ENCODE assay signal across 17 cellular contexts in the genomic region with DNA sequence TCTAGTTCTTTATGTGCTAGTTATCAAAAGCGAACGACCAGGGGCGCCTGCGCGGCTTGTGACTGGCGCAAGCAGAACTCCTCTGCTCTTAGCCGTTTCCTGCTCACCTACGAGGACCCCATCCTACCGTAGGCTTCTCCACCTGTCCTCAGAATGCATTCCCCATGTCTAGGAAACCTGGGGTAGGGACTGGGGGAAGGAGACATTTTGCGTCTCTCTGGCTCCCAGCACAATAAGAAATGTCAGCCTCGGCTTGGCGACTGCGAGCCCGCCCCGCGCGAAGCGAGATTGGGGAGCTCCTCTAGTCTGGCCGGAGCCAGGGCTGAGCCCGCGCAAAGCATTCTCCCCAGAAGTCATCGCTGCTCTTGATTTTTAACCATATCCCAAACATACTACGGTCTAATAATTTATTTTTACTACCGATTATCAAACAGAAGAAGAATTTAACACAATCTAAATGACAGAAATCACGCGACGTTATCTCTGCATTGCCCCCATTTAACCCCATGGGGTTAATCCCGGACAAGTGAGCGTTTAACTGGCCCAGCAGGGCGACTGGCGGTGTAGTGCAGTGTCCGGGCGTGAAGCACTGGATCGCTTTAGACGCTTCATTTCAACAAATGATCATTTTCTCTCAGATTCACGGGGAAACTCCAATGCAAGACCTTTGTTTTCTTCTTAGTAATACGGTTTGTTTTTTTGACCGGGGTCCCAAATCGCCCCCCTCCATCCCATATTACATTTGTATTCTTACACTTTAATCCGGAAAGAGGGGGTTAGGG. TPM values are rescaled to one million over a fixed set of nuclear protein-coding genes. Genes with fewer than 3 reads are reported as not detected.
DNase-seq lines count a peak whose midpoint lies in the region; FAIRE-seq and TF ChIP-seq lines count a peak whose summit lies in the region.
"Had no signal": no experiment of that assay in that cellular context is flagged by ENCODE, and none has a peak within 500 bp of the region (broad histone marks: within the 10 kb centered on the region; RNA-seq: fewer than 3 reads in every experiment).

No MANE protein-coding gene starts in this region.

- FAIRE-seq in GM19239 (lab: Jason Lieb, UNC) = no peak
- FAIRE-seq: frontal cortex, G401.6 had no signal

- H3K4me1 ChIP-seq in HUES64 (ENCODE audit: insufficient read depth, low read length) (peaks cover 70% of the 10 kb centered on the region), osteoblast (ENCODE audit: insufficient read depth, low read length) (peaks cover 6% of the 10 kb centered on the region), tibial nerve (peaks cover 0 to 57% (median 15%) of the 10 kb centered on the region in 4 donors)

- H3K27me3 ChIP-seq in HUES64 (ENCODE audit: insufficient read depth, low read length) (peaks cover 99% of the 10 kb centered on the region), osteoblast (ENCODE audit: insufficient read depth, low read length) (peaks cover 98% of the 10 kb centered on the region), tibial nerve (peaks cover 17 to 100% of the 10 kb centered on the region in 2 donors)

- H3K36me3 Mint-ChIP-seq in T-helper 1 cell treated with Interleukin-12 subunit alpha and Interleukin-12 subunit beta and Interleukin-4 antibody, amounts not matched to agents 30 μg/mL and 1 μg/mL, for 36 hours (ENCODE audit: low read depth) = peaks cover 6% of the 10 kb centered on the region

- H3K79me2 ChIP-seq in osteoblast (ENCODE audit: insufficient read depth, low read length) = no peaks in the 10 kb centered on the region

- no peak overlapping the region for H3K9ac ChIP-seq in HUES64 (ENCODE audit: low read depth, low read length)

- H3K9me3 Mint-ChIP-seq in T-helper 1 cell treated with Interleukin-12 subunit alpha and Interleukin-12 subunit beta and Interleukin-4 antibody, amounts not matched to agents 30 μg/mL and 1 μg/mL, for 36 hours = peaks cover 3% of the 10 kb centered on the region

- H3K4me2 ChIP-seq in osteoblast (ENCODE audit: insufficient read depth, low read length) = peak overlapping the region; percentile 26

- H3K27me3 Mint-ChIP-seq in T-helper 1 cell treated with Interleukin-12 subunit alpha and Interleukin-12 subunit beta and Interleukin-4 antibody, amounts not matched to agents 30 μg/mL and 1 μg/mL, for 36 hours (ENCODE audit: low read depth) = peaks cover 93% of the 10 kb centered on the region

- H3K4me3 Mint-ChIP-seq in T-helper 1 cell treated with Interleukin-12 subunit alpha and Interleukin-12 subunit beta and Interleukin-4 antibody, amounts not matched to agents 30 μg/mL and 1 μg/mL, for 36 hours = no peak overlapping the region

- no peak for TF ChIP-seq CTCF in fibroblast of villous mesenchyme (IDR thresholded peaks at IDR 0.05; ENCODE audit: insufficient read depth, low read depth, low read length)
- TF ChIP-seq CTCF in osteoblast (IDR thresholded peaks at IDR 0.05; ENCODE audit: extremely low read depth, low read depth, low read length) = no peak
- TF ChIP-seq CTCF in tibial nerve (IDR thresholded peaks at IDR 0.05) = no peak

- H3K9me3 ChIP-seq in HUES64 (ENCODE audit: insufficient read depth, low read depth, low read length) (no peaks in the 10 kb centered on the region), osteoblast (ENCODE audit: low read depth, low read length) (no peaks in the 10 kb centered on the region), tibial nerve (no peaks in the 10 kb centered on the region)
- H3K9me3 ChIP-seq: breast epithelium had no signal

- H3K4me1 Mint-ChIP-seq in T-helper 1 cell treated with Interleukin-12 subunit alpha and Interleukin-12 subunit beta and Interleukin-4 antibody, amounts not matched to agents 30 μg/mL and 1 μg/mL, for 36 hours (ENCODE audit: low read depth) = peaks cover 2% of the 10 kb centered on the region

- WGBS in HUES64 = under 1% methylated on average over 36 of the region's 40 CpGs
- WGBS in tibial nerve, 2 donors = 8 to 10% methylated on average over 40 of the region's 40 CpGs

- H3K36me3 ChIP-seq in HUES64 (ENCODE audit: insufficient read depth, low read length) (no peaks in the 10 kb centered on the region), osteoblast (ENCODE audit: insufficient read depth, low read length) (no peaks in the 10 kb centered on the region), tibial nerve (no peaks in the 10 kb centered on the region)
- H3K36me3 ChIP-seq: breast epithelium had no signal

- no peak for TF ChIP-seq POLR2A in tibial nerve (IDR thresholded peaks at IDR 0.05)

- no peak for TF ChIP-seq EP300 in tibial nerve (IDR thresholded peaks at IDR 0.05)

- H4K20me1 ChIP-seq in osteoblast (ENCODE audit: insufficient read depth, low read length) = peaks cover 3% of the 10 kb centered on the region

- H3K27ac Mint-ChIP-seq in T-helper 1 cell treated with Interleukin-12 subunit alpha and Interleukin-12 subunit beta and Interleukin-4 antibody, amounts not matched to agents 30 μg/mL and 1 μg/mL, for 36 hours = peak overlapping the region; percentile 55

- H2AFZ ChIP-seq in osteoblast (ENCODE audit: low read length) = peak overlapping the region; percentile 15
- H2AFZ ChIP-seq: PC-9 had no signal

- no peak overlapping the region for H3K27ac ChIP-seq in HUES64 (ENCODE audit: low read depth, low read length)
- no peak overlapping the region for H3K27ac ChIP-seq in osteoblast (ENCODE audit: low read depth, low read length)
- no peak overlapping the region for H3K27ac ChIP-seq in tibial nerve
- H3K27ac ChIP-seq: breast epithelium, PC-9 had no signal

- H3K4me3 ChIP-seq in HUES64 (ENCODE audit: low read length) = peak overlapping the region; percentile 47
- H3K4me3 ChIP-seq in fibroblast of villous mesenchyme (ENCODE audit: low read depth, low read length) = peak overlapping the region; percentile 78
- no peak overlapping the region for H3K4me3 ChIP-seq in osteoblast (ENCODE audit: insufficient read depth, low read length)
- H3K4me3 ChIP-seq in tibial nerve = no peak overlapping the region

- DNase-seq in T-helper 1 cell (no peak), fibroblast of villous mesenchyme (ENCODE audit: low read depth) (peak; percentile 59), osteoblast (ENCODE audit: insufficient read length, low spot score, missing footprints) (peak; percentile 58), GM19239 (ENCODE audit: insufficient read length, low spot score) (no peak), tibial nerve (ENCODE audit: low spot score in 2 of 2) (no peak), NCI-H526 (lab: John Stamatoyannopoulos, UW) (no peak)
- DNase-seq: activated gamma-delta T cell, kidney glomerular epithelial cell, NCI-H1092, NCI-H446, PC-9 had no signal

RNA-seq across cellular contexts. Expression of a gene that starts 7.9 kb away (rescaled TPM):
- 8.3 TPM for polyA plus RNA-seq in HUES64 (2013, experiment 1 of 2)
- 7.9 TPM for polyA plus RNA-seq in HUES64 (2013, experiment 2 of 2)
- total RNA-seq in fibroblast of villous mesenchyme (7.8 and 25.4 TPM in 2 replicates), osteoblast (0.36 and 0.59 TPM in 2 replicates), tibial nerve (not detected)
- total RNA-seq: frontal cortex, sciatic nerve had no signal

Comparison
In these comparisons a context has a peak if more than half of its experiments do, and no peak if none do; other contexts are left out.
1. DNase-seq: peak in fibroblast of villous mesenchyme (single experiment) and osteoblast (single experiment); none in T-helper 1 cell (0 of 5), GM19239 (single experiment), tibial nerve (0 of 2) and NCI-H526 (0 of 2).
2. H3K4me3 ChIP-seq: peak in HUES64 (single experiment) and fibroblast of villous mesenchyme (single experiment); none in osteoblast (single experiment) and tibial nerve (0 of 4).